ENCODE assay signal across 8 cellular contexts in genomic region chr10:86755740-86756510, GRCh38. TPM values are rescaled to one million over a fixed set of nuclear protein-coding genes. Genes with fewer than 3 reads are reported as not detected.
A peak's percentile ranks its signal among the peaks of the same experiment; 100 is the strongest.
DNase-seq lines count a peak whose midpoint lies in the region; ATAC-seq and TF ChIP-seq lines count a peak whose summit lies in the region.

No MANE protein-coding gene starts in this region.

- H3K9me3 Mint-ChIP-seq in activated CD4-positive, alpha-beta T cell treated with anti-CD3 and anti-CD28 coated beads for 36 hours (ENCODE audit: low read depth), result no peaks in the 10 kb centered on the region

- H3K27me3 Mint-ChIP-seq in activated CD4-positive, alpha-beta T cell treated with anti-CD3 and anti-CD28 coated beads for 36 hours, result peaks cover 26% of the 10 kb centered on the region

- peak overlapping the region; percentile 85 for H3K4me3 Mint-ChIP-seq in activated CD4-positive, alpha-beta T cell treated with anti-CD3 and anti-CD28 coated beads for 36 hours

- peak overlapping the region; percentile 72 for H3K27ac Mint-ChIP-seq in activated CD4-positive, alpha-beta T cell treated with anti-CD3 and anti-CD28 coated beads for 36 hours

- TF ChIP-seq CTCF in AG09319 (IDR thresholded peaks at IDR 0.05; ENCODE audit: low read depth, low read length), result no peak
- no peak for TF ChIP-seq CTCF in choroid plexus epithelial cell (conservative IDR thresholded peaks at IDR 0.05; ENCODE audit: low read depth, low read length)

- CTCF ChIA-PET in activated CD4-positive, alpha-beta T cell treated with anti-CD3 and anti-CD28 coated beads for 36 hours (lab: Charles Lee), result interaction anchor here (1.5 kb wide), 1 partner anchor 137 kb away, joined by 4 read pairs; no protein-coding TSS in a partner anchor

- DNase-seq in AG09319 (ENCODE audit: extremely low read depth, low read depth) (peak; percentile 75), NCI-H345 treated with DMSO at 0.1 percent for 48 hours (lab: John Stamatoyannopoulos, UW; ENCODE audit: unreplicated experiment) (peak; percentile 72), choroid plexus epithelial cell (ENCODE audit: low read depth) (peak; percentile 83)
- DNase-seq in activated CD4-positive, alpha-beta T cell treated with anti-CD3 and anti-CD28 coated beads for 36 hours, result peak; percentile 93
- peak; percentile 68 to 85 (median 82) for DNase-seq in stimulated activated CD4-positive, alpha-beta T cell treated with anti-CD3 and anti-CD28 coated beads, Interleukin-1b, Interleukin-23, amount 100 ng/mL, for 24 hours (ENCODE audit: low read depth in 4 of 4, low spot score in 1 of 4)

- H3K4me3 ChIP-seq in choroid plexus epithelial cell (ENCODE audit: low read depth, low read length), result peak overlapping the region; percentile 82

- ATAC-seq in GM19025 (IDR thresholded peaks at IDR 0.05; ENCODE audit: low read depth, unreplicated experiment), result peak; percentile 82
- ATAC-seq in HG03175 (IDR thresholded peaks at IDR 0.05; ENCODE audit: unreplicated experiment), result peak; percentile 76
- peak; percentile 96 for ATAC-seq in activated CD4-positive, alpha-beta T cell treated with anti-CD3 and anti-CD28 coated beads for 36 hours

- intact Hi-C loops in activated CD4-positive, alpha-beta T cell treated with anti-CD3 and anti-CD28 coated beads for 36 hours (cut with DNase I, micrococcal nuclease), result loop anchor here (1.0 to 5.0 kb wide), 8 partner anchors 45 to 746 kb away; partner anchors contain the start of genes SHLD2 (in 2 of the 2), MINPP1 (in 1 of the 2) and WAPL (in 1 of the 2)

- POLR2A ChIA-PET in activated CD4-positive, alpha-beta T cell treated with anti-CD3 and anti-CD28 coated beads for 36 hours (lab: Charles Lee), result interaction anchor here (0.6 kb wide), 1 partner anchor 184 kb away, joined by 8 read pairs; no protein-coding TSS in a partner anchor

- peaks cover 33% of the 10 kb centered on the region for H3K4me1 Mint-ChIP-seq in activated CD4-positive, alpha-beta T cell treated with anti-CD3 and anti-CD28 coated beads for 36 hours

- H3K36me3 Mint-ChIP-seq in activated CD4-positive, alpha-beta T cell treated with anti-CD3 and anti-CD28 coated beads for 36 hours (ENCODE audit: low read depth), result peaks cover 3% of the 10 kb centered on the region

- H3K27ac ChIP-seq in layer of hippocampus (ENCODE audit: low read depth, low read length), result peak overlapping the region; percentile 90

- no peaks in the 10 kb centered on the region for H3K27me3 ChIP-seq in layer of hippocampus (ENCODE audit: control insufficient read depth, insufficient read depth, low read length)

RNA-seq across cellular contexts. Expression of gene BMPR1A, which starts 0.5 kb away (rescaled TPM):
- total RNA-seq in activated CD4-positive, alpha-beta T cell treated with anti-CD3 and anti-CD28 coated beads for 36 hours, result 1 to 10 TPM; 8.7 to 9.0 TPM

Comparison
In these comparisons a context has a peak if more than half of its experiments do, and no peak if none do; other contexts are left out.
1. Peak in every context shown above with its lines: DNase-seq, ATAC-seq, H3K4me3 ChIP-seq and H3K27ac ChIP-seq.